ENCODE assay signal across 27 cellular contexts in genomic region chr1:65995928-65996327, GRCh38.
"Had no signal": no experiment of that assay in that cellular context is flagged by ENCODE, and none has a peak within 500 bp of the region (broad histone marks: within the 10 kb centered on the region; RNA-seq: fewer than 3 reads in every experiment).

No MANE protein-coding gene starts in this region.

- H3K9me3 ChIP-seq: ascending aorta, MG63 had no signal

- H3K27me3 ChIP-seq: ascending aorta, MG63 had no signal

- H3K4me3 ChIP-seq: ascending aorta, MG63, PC-9 had no signal

- H3K4me2 ChIP-seq: PC-9 had no signal

- H3K27ac ChIP-seq: ascending aorta, PC-9, RWPE1 had no signal

- H3K4me1 ChIP-seq: ascending aorta had no signal

- H2AFZ ChIP-seq: PC-9 had no signal

- H3K36me3 ChIP-seq: ascending aorta, MG63 had no signal

- ATAC-seq: activated CD8-positive, alpha-beta T cell treated with anti-CD3 and anti-CD28 coated beads for 36 hours; activated T-cell treated with anti-CD3 and anti-CD28 coated beads, Interleukin-2, amount 50 U/mL, for 72 hours; activated T-helper 17 cell treated with anti-CD3 and anti-CD28 coated beads, Interleukin-2, amount 50 U/mL, for 72 hours; Right ventricle myocardium inferior had no signal

- DNase-seq: activated CD4-positive, alpha-beta T cell treated with anti-CD3 and anti-CD28 coated beads, Interleukin-2, amount 10 ng/mL, durations not matched to agents 24 days and 14 days; activated CD4-positive, alpha-beta T cell treated with anti-CD3 and anti-CD28 coated beads, Interleukin-2, amount 50 U/mL, for 4 hours; activated CD8-positive, alpha-beta T cell treated with anti-CD3 and anti-CD28 coated beads for 36 hours; activated effector memory CD4-positive, alpha-beta T cell treated with anti-CD3 and anti-CD28 coated beads, Interleukin-2, amount 50 U/mL, for 16 hours; activated naive CD4-positive, alpha-beta T cell; activated naive CD8-positive, alpha-beta T cell treated with anti-CD3 and anti-CD28 coated beads, Interleukin-2, amount 10 ng/mL, durations not matched to agents 7 days and 5 days; activated T-cell treated with anti-CD3 and anti-CD28 coated beads, Interleukin-2, amount 50 U/mL, for 1 hour; activated T-cell treated with anti-CD3 and anti-CD28 coated beads, Interleukin-2, amount 50 U/mL, for 72 hours; amygdala; central memory CD4-positive, alpha-beta T cell; Kasumi-1; MG63; NCI-H1048; NCI-H1436 treated with DMSO at 0.1 percent for 48 hours; NCI-H1694 treated with DMSO at 0.1 percent for 48 hours; NCI-H2029; NCI-H2171; NCI-H510A; NCI-H526; NCI-H748 treated with DMSO at 0.1 percent for 48 hours; NK-92 treated with Interleukin-12 subunit alpha and Interleukin-12 subunit beta, amount 100 ng/mL, for 24 hours; PC-9; SIG-M5 had no signal
